ENCODE assay signal across 8 cellular contexts in the genomic region with DNA sequence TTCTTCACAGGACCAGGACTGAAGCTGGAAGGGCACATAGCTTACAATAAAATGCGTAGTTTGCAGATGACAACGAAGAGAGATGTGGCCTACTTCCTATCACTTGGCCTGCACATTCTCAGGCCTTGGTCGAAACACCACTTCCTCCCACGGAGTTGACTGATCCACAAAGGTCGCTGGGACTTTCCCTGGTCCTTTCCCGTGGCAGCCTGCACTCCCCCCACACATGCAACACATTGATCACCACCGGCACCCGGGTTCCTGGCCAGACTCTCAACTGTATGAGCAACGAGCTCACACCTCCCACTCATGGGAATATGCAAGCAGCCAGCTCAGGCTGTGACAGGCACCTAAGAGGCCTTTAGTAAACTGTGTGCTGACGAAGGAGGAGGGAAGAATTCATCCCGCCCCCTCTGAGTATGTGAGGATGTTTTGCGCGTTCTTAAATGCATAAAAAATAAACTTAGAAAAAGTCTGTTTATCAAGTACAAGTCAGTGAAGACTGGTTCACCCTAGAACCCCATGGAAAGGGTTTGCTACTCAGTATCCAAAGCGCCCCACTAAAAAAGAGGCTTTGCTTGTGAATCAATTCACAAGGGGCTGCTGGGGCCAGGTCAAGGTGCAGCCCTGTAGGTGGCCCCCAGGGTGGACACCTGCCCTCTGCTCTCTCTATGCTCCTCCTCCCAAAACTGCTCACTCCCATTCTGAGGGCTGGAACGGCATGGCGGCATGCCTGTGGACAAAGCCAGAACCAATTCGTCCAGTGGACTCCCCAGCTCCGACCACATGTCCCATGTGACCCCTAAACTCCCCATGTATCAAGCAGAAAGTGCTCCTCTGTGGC.
DNase-seq lines count a peak whose midpoint lies in the region; ATAC-seq lines count a peak whose summit lies in the region.

No MANE protein-coding gene starts in this region.

- peak; percentile 49 for DNase-seq in GM19240 (ENCODE audit: insufficient read length, low spot score)
- DNase-seq in activated CD8-positive, alpha-beta memory T cell treated with anti-CD3 and anti-CD28 coated beads, Interleukin-2, amount 50 U/mL, for 24 hours (ENCODE audit: extremely low read depth), result peak; percentile 82
- peak; percentile 52 for DNase-seq in kidney tubule cell (ENCODE audit: low spot score)
- peak; percentile 85 to 98 for DNase-seq in stimulated activated naive CD8-positive, alpha-beta T cell treated with anti-CD3 and anti-CD28 coated beads, Interleukin-15, amount 100 ng/mL, for 72 hours
- no peak for DNase-seq in midbrain (lab: John Stamatoyannopoulos, UW)
- DNase-seq in NCI-H1048 (lab: John Stamatoyannopoulos, UW), result no peak
- no peak for DNase-seq in ACHN

- in situ Hi-C loops in ACHN (cut with HindIII; ENCODE audit: low pct_ligation_motif_present, low pct_unique_long_range_greater_than_20kb, low sequenced_read_pairs), result no loop called here

- no peaks in the 10 kb centered on the region for H3K27me3 Mint-ChIP-seq in stimulated activated naive CD8-positive, alpha-beta T cell treated with anti-CD3 and anti-CD28 coated beads, Interleukin-15, amount 100 ng/mL, for 72 hours

- H3K4me1 Mint-ChIP-seq in stimulated activated naive CD8-positive, alpha-beta T cell treated with anti-CD3 and anti-CD28 coated beads, Interleukin-15, amount 100 ng/mL, for 72 hours, result peaks cover 44% of the 10 kb centered on the region

- H3K4me3 Mint-ChIP-seq in stimulated activated naive CD8-positive, alpha-beta T cell treated with anti-CD3 and anti-CD28 coated beads, Interleukin-15, amount 100 ng/mL, for 72 hours, result peak overlapping the region; percentile 54 to 65

- H3K27ac Mint-ChIP-seq in stimulated activated naive CD8-positive, alpha-beta T cell treated with anti-CD3 and anti-CD28 coated beads, Interleukin-15, amount 100 ng/mL, for 72 hours, result peak overlapping the region; percentile 99 to 100

- peak; percentile 75 for ATAC-seq in HG03280 (IDR thresholded peaks at IDR 0.05; ENCODE audit: unreplicated experiment)
- ATAC-seq in stimulated activated naive CD8-positive, alpha-beta T cell treated with anti-CD3 and anti-CD28 coated beads, Interleukin-15, amount 100 ng/mL, for 72 hours, result peak; percentile 92

- peaks cover 32 to 37% of the 10 kb centered on the region in 2 donors for H3K9me3 Mint-ChIP-seq in stimulated activated naive CD8-positive, alpha-beta T cell treated with anti-CD3 and anti-CD28 coated beads, Interleukin-15, amount 100 ng/mL, for 72 hours

Comparison
In these comparisons a context has a peak if more than half of its experiments do, and no peak if none do; other contexts are left out.
1. DNase-seq: peak in GM19240 (single experiment), activated CD8-positive, alpha-beta memory T cell treated with anti-CD3 and anti-CD28 coated beads, Interleukin-2, amount 50 U/mL, for 24 hours (single experiment), kidney tubule cell (single experiment) and stimulated activated naive CD8-positive, alpha-beta T cell treated with anti-CD3 and anti-CD28 coated beads, Interleukin-15, amount 100 ng/mL, for 72 hours (2 of 2); none in midbrain (single experiment), NCI-H1048 (single experiment) and ACHN (single experiment).